10 cellular contexts compared by ENCODE assay signal in the genomic region with DNA sequence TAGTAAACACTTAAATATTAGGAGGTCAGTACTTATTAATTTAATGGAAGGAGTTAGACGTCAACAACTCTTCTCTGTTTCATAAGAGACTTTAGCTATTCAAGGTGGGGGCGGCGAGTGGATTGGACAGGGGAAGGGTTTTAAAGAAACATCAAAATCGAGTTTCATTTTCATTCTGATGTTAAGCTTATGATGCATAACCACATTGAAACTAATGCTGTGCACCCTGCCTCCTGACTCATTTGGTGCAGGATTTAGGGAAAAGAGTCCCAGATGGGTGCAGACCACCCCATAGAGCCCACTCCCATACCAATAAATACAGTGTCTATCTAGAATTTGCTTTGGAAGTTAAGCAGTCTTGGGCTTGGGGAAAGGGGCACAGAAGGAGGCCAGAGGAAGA. TPM values are rescaled to one million over a fixed set of nuclear protein-coding genes. Genes with fewer than 3 reads are reported as not detected.
A peak's percentile ranks its signal among the peaks of the same experiment; 100 is the strongest.
DNase-seq lines count a peak whose midpoint lies in the region; ATAC-seq, FAIRE-seq and TF ChIP-seq lines count a peak whose summit lies in the region.
"Had no signal": no experiment of that assay in that cellular context is flagged by ENCODE, and none has a peak within 500 bp of the region (broad histone marks: within the 10 kb centered on the region; RNA-seq: fewer than 3 reads in every experiment).

No MANE protein-coding gene starts in this region.

- no peak overlapping the region for H3K9ac ChIP-seq in endodermal cell (ENCODE audit: extremely low read depth, low read length, poor library complexity, severe bottlenecking)

- H3K27ac ChIP-seq in endodermal cell (ENCODE audit: low read depth, low read length), result no peak overlapping the region
- H3K27ac ChIP-seq: VCaP had no signal

- peaks cover 42% of the 10 kb centered on the region for H3K36me3 ChIP-seq in endodermal cell (ENCODE audit: control insufficient read depth, insufficient read depth, low read length)

- H3K4me3 Mint-ChIP-seq in osteocyte (ENCODE audit: unreplicated experiment), result no peak overlapping the region
- no peak overlapping the region for H3K4me3 Mint-ChIP-seq in endodermal cell

- peak; percentile 68 for DNase-seq in GM19239 (ENCODE audit: insufficient read length, low spot score)
- peak; percentile 64 to 71 for DNase-seq in activated CD4-positive, alpha-beta T cell treated with anti-CD3 and anti-CD28 coated beads, Interleukin-2, amount 50 U/mL, for 48 hours
- peak; percentile 27 to 63 (median 37) for DNase-seq in stimulated activated CD4-positive, alpha-beta T cell treated with anti-CD3 and anti-CD28 coated beads, TNF-alpha, amount 100 ng/mL, for 48 hours (ENCODE audit: low read depth in 3 of 3)
- DNase-seq in osteocyte (ENCODE audit: extremely low spot score, unreplicated experiment), result no peak
- no peak for DNase-seq in endodermal cell
- DNase-seq in CD1c-positive myeloid dendritic cell (ENCODE audit: extremely low spot score), result no peak
- DNase-seq: NCI-H2171 had no signal

- H3K9me3 ChIP-seq in endodermal cell (ENCODE audit: control insufficient read depth, low read length), result no peaks in the 10 kb centered on the region

- H3K9me3 Mint-ChIP-seq in osteocyte (ENCODE audit: unreplicated experiment) (no peaks in the 10 kb centered on the region), endodermal cell (no peaks in the 10 kb centered on the region)

- TF ChIP-seq CTCF in osteocyte (IDR thresholded peaks at IDR 0.05) (no peak), endodermal cell (conservative IDR thresholded peaks at IDR 0.05) (no peak)

- H3K4me3 ChIP-seq in endodermal cell (ENCODE audit: low read length), result no peak overlapping the region

- H3K27me3 ChIP-seq in endodermal cell (ENCODE audit: control insufficient read depth, insufficient read depth, low read length, poor library complexity, severe bottlenecking), result no peaks in the 10 kb centered on the region

- H3K36me3 Mint-ChIP-seq in osteocyte (ENCODE audit: unreplicated experiment) (peaks cover 34% of the 10 kb centered on the region), endodermal cell (ENCODE audit: low read depth) (peaks cover 48% of the 10 kb centered on the region)

- peak; percentile 94 for FAIRE-seq in GM19239 (lab: Jason Lieb, UNC)
- FAIRE-seq: endothelial cell of umbilical vein had no signal

- H3K27ac Mint-ChIP-seq in osteocyte (ENCODE audit: unreplicated experiment), result no peak overlapping the region
- H3K27ac Mint-ChIP-seq in endodermal cell, result no peak overlapping the region

- no peaks in the 10 kb centered on the region for H3K27me3 Mint-ChIP-seq in osteocyte (ENCODE audit: unreplicated experiment)
- H3K27me3 Mint-ChIP-seq in endodermal cell (ENCODE audit: insufficient read depth), result no peaks in the 10 kb centered on the region

- H3K4me1 Mint-ChIP-seq in osteocyte (ENCODE audit: unreplicated experiment) (no peaks in the 10 kb centered on the region), endodermal cell (peaks cover 5% of the 10 kb centered on the region)

- peaks cover 6% of the 10 kb centered on the region for H3K4me1 ChIP-seq in endodermal cell (ENCODE audit: control insufficient read depth, insufficient read depth, low read length)

- ATAC-seq in HG02885 (IDR thresholded peaks at IDR 0.05; ENCODE audit: poor library complexity, unreplicated experiment), result peak; percentile 74

- WGBS in endodermal cell (ENCODE audit: insufficient coverage in 1 of 2, insufficient read length in 1 of 2), 2 experiments, result 94% methylated on average over 4 of the region's 4 CpGs; no CpG with 5 or more reads in 1 of the 2 experiments

RNA-seq across cellular contexts. Expression of a gene that starts 7.4 kb away (rescaled TPM):
- 6.4 and 7.0 TPM in 2 replicates for total RNA-seq in osteocyte
- total RNA-seq in endodermal cell, result 10 to 100 TPM; 22.1 to 25.7 TPM
- polyA plus RNA-seq in endodermal cell (2013, experiment 1 of 2), result 17.3 TPM
- polyA plus RNA-seq in endodermal cell (2013, experiment 2 of 2), result 16.1 TPM

RNA-seq across cellular contexts. Expression of a gene that starts 17.3 kb away (rescaled TPM):
- total RNA-seq in osteocyte (not detected in 2 replicates), endodermal cell (1 to 10 TPM; 1.8 to 5.4 TPM)
- 9.2 TPM for polyA plus RNA-seq in endodermal cell (2013, experiment 1 of 2)
- 7.2 TPM for polyA plus RNA-seq in endodermal cell (2013, experiment 2 of 2)
- total RNA-seq: endothelial cell of umbilical vein had no signal
- polyA plus RNA-seq: endothelial cell of umbilical vein had no signal

RNA-seq across cellular contexts. Expression of a gene that starts 41.6 kb away (rescaled TPM):
- total RNA-seq in osteocyte, result 0.16 and 0.27 TPM in 2 replicates
- total RNA-seq in endodermal cell, result 1 to 10 TPM; 1.1 to 3.0 TPM
- polyA plus RNA-seq in endodermal cell (2013, experiment 1 of 2), result 0.53 TPM
- polyA plus RNA-seq in endodermal cell (2013, experiment 2 of 2), result 0.54 TPM

RNA-seq across cellular contexts. Expression of a gene that starts 50.9 kb away (rescaled TPM):
- total RNA-seq in osteocyte, result not detected in 2 replicates
- total RNA-seq in endodermal cell, result 1 to 10 TPM in 1 of 2 donors, under 1 TPM in 1; 0.77 to 1.7 TPM
- polyA plus RNA-seq in endodermal cell (2013, experiment 1 of 2), result 1.1 TPM
- 0.12 TPM for polyA plus RNA-seq in endodermal cell (2013, experiment 2 of 2)
- total RNA-seq: endothelial cell of umbilical vein had no signal
- polyA plus RNA-seq: endothelial cell of umbilical vein had no signal

Comparison
In these comparisons a context has a peak if more than half of its experiments do, and no peak if none do; other contexts are left out.
1. DNase-seq: peak in GM19239 (single experiment), activated CD4-positive, alpha-beta T cell treated with anti-CD3 and anti-CD28 coated beads, Interleukin-2, amount 50 U/mL, for 48 hours (2 of 2) and stimulated activated CD4-positive, alpha-beta T cell treated with anti-CD3 and anti-CD28 coated beads, TNF-alpha, amount 100 ng/mL, for 48 hours (3 of 3); none in osteocyte (single experiment), endodermal cell (single experiment) and CD1c-positive myeloid dendritic cell (single experiment).